ENCODE assay signal across 16 cellular contexts in genomic region chr10:15188629-15189028, GRCh38. TPM values are rescaled to one million over a fixed set of nuclear protein-coding genes. Genes with fewer than 3 reads are reported as not detected.
DNase-seq lines count a peak whose midpoint lies in the region; ATAC-seq lines count a peak whose summit lies in the region.
"Had no signal": no experiment of that assay in that cellular context is flagged by ENCODE, and none has a peak within 500 bp of the region (broad histone marks: within the 10 kb centered on the region; RNA-seq: fewer than 3 reads in every experiment).

No MANE protein-coding gene starts in this region.

- no peaks in the 10 kb centered on the region for H3K9me3 Mint-ChIP-seq in T-cell
- H3K9me3 Mint-ChIP-seq in activated T-helper 2 cell treated with anti-CD3 and anti-CD28 coated beads, Interferon-gamma antibody, Interleukin-2, Interleukin-4, amounts not matched to agents 10 μg/mL and 5 μg/mL and 100 μg/mL, durations not matched to agents 14 hours and 24 hours and 36 hours, result no peaks in the 10 kb centered on the region

- ATAC-seq in T-cell (replicated peaks in 1 of 4), result peak; percentile 48 to 62 (median 56)
- ATAC-seq: mucosa of descending colon had no signal

- CTCF ChIA-PET in T-cell (lab: Charles Lee), result interaction anchor here in 1 of 2 donors (0.6 kb wide), 1 partner anchor 60 kb away, joined by 7 read pairs; no protein-coding TSS in a partner anchor

- peaks cover 44 to 61% (median 52%) of the 10 kb centered on the region in 3 donors for H3K4me1 Mint-ChIP-seq in T-cell
- H3K4me1 Mint-ChIP-seq in activated T-helper 2 cell treated with anti-CD3 and anti-CD28 coated beads, Interferon-gamma antibody, Interleukin-2, Interleukin-4, amounts not matched to agents 10 μg/mL and 5 μg/mL and 100 μg/mL, durations not matched to agents 14 hours and 24 hours and 36 hours (ENCODE audit: low read depth), result peaks cover 45% of the 10 kb centered on the region

- H3K27ac Mint-ChIP-seq in T-cell, result peak overlapping the region; percentile 73 to 74
- H3K27ac Mint-ChIP-seq in activated T-helper 2 cell treated with anti-CD3 and anti-CD28 coated beads, Interferon-gamma antibody, Interleukin-2, Interleukin-4, amounts not matched to agents 10 μg/mL and 5 μg/mL and 100 μg/mL, durations not matched to agents 14 hours and 24 hours and 36 hours, result peak overlapping the region; percentile 66

- H3K27me3 Mint-ChIP-seq in T-cell, result no peaks in the 10 kb centered on the region
- no peaks in the 10 kb centered on the region for H3K27me3 Mint-ChIP-seq in activated T-helper 2 cell treated with anti-CD3 and anti-CD28 coated beads, Interferon-gamma antibody, Interleukin-2, Interleukin-4, amounts not matched to agents 10 μg/mL and 5 μg/mL and 100 μg/mL, durations not matched to agents 14 hours and 24 hours and 36 hours (ENCODE audit: low read depth)

- POLR2A ChIA-PET in T-cell (lab: Charles Lee), result no interaction called here

- H3K36me3 Mint-ChIP-seq in T-cell, result no peaks in the 10 kb centered on the region
- H3K36me3 Mint-ChIP-seq in activated T-helper 2 cell treated with anti-CD3 and anti-CD28 coated beads, Interferon-gamma antibody, Interleukin-2, Interleukin-4, amounts not matched to agents 10 μg/mL and 5 μg/mL and 100 μg/mL, durations not matched to agents 14 hours and 24 hours and 36 hours (ENCODE audit: low read depth), result peaks cover 9% of the 10 kb centered on the region

- H3K4me3 Mint-ChIP-seq in T-cell, result peak overlapping the region in 2 of 3 donors; percentile 13 to 25
- H3K4me3 Mint-ChIP-seq in activated T-helper 2 cell treated with anti-CD3 and anti-CD28 coated beads, Interferon-gamma antibody, Interleukin-2, Interleukin-4, amounts not matched to agents 10 μg/mL and 5 μg/mL and 100 μg/mL, durations not matched to agents 14 hours and 24 hours and 36 hours (ENCODE audit: low read depth), result no peak overlapping the region

- intact Hi-C loops in activated T-helper 2 cell treated with anti-CD3 and anti-CD28 coated beads, Interferon-gamma antibody, Interleukin-2, Interleukin-4, amounts not matched to agents 10 μg/mL and 5 μg/mL and 100 μg/mL, durations not matched to agents 14 hours and 24 hours and 36 hours (cut with micrococcal nuclease), result loop anchor here (2.0 kb wide), 1 partner anchor 20 kb away; the partner anchor contains the start of gene NMT2

- DNase-seq in T-cell, result peak in 2 of 34 experiments; percentile 22 to 23
- peak; percentile 55 for DNase-seq in activated CD4-positive, alpha-beta T cell treated with anti-CD3 and anti-CD28 coated beads for 48 hours
- peak; percentile 22 for DNase-seq in activated T-helper 2 cell treated with anti-CD3 and anti-CD28 coated beads, Interferon-gamma antibody, Interleukin-2, Interleukin-4, amounts not matched to agents 10 μg/mL and 5 μg/mL and 100 μg/mL, durations not matched to agents 14 hours and 24 hours and 36 hours (ENCODE audit: low spot score)
- peak; percentile 53 for DNase-seq in stimulated activated CD4-positive, alpha-beta T cell treated with anti-CD3 and anti-CD28 coated beads, Interleukin-1b, Interleukin-23, amount 100 ng/mL, for 48 hours
- DNase-seq in HuH-7 (ENCODE audit: low spot score), result no peak
- no peak for DNase-seq in NOMO-1 treated with DMSO at 0.1 percent for 48 hours (lab: John Stamatoyannopoulos, UW; ENCODE audit: unreplicated experiment)
- DNase-seq in NCI-H2107 treated with DMSO at 0.1 percent for 48 hours (lab: John Stamatoyannopoulos, UW; ENCODE audit: unreplicated experiment), result no peak
- DNase-seq: Caco-2; cerebellar nuclear complex; effector CD8-positive, alpha-beta T cell; KBM-7; left ventricle myocardium inferior; mucosa of descending colon; NCI-H1930; NCI-H446 treated with DMSO at 0.1 percent for 48 hours; uterus had no signal

RNA-seq across cellular contexts. Expression of gene NMT2, which starts 20.1 kb away (rescaled TPM):
- 10 to 100 TPM; 35.5 to 80.4 (median 40.8) TPM for total RNA-seq in T-cell
- 34.5 and 37.6 TPM in 2 replicates for total RNA-seq in activated T-helper 2 cell treated with anti-CD3 and anti-CD28 coated beads, Interferon-gamma antibody, Interleukin-2, Interleukin-4, amounts not matched to agents 10 μg/mL and 5 μg/mL and 100 μg/mL, durations not matched to agents 14 hours and 24 hours and 36 hours

Comparison
In these comparisons a context has a peak if more than half of its experiments do, and no peak if none do; other contexts are left out.
1. DNase-seq: peak in activated CD4-positive, alpha-beta T cell treated with anti-CD3 and anti-CD28 coated beads for 48 hours (single experiment), activated T-helper 2 cell treated with anti-CD3 and anti-CD28 coated beads, Interferon-gamma antibody, Interleukin-2, Interleukin-4, amounts not matched to agents 10 μg/mL and 5 μg/mL and 100 μg/mL, durations not matched to agents 14 hours and 24 hours and 36 hours (single experiment) and stimulated activated CD4-positive, alpha-beta T cell treated with anti-CD3 and anti-CD28 coated beads, Interleukin-1b, Interleukin-23, amount 100 ng/mL, for 48 hours (single experiment); none in HuH-7 (single experiment), NOMO-1 treated with DMSO at 0.1 percent for 48 hours (single experiment) and NCI-H2107 treated with DMSO at 0.1 percent for 48 hours (single experiment).